ENCODE assay signal across 36 cellular contexts in the genomic region with DNA sequence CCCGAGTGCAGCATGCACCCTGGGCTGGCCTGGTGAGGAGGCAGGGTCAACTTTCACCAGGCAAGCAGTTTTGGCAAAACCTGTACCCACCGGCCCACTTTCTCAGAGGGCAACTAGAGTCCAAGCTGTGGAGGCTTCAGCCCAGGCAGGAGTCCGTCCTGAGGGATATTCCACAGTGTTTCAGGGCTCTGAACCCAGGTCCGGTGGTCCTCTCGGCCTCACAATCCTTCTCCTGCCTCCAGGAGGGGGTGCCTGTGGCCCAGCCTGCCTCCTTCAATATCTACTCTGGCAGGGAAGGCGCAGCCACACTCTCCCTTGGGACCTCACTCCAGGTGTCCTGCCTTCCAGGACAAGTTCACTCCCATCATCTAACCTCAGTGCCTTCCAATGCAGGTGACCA. TPM values are rescaled to one million over a fixed set of nuclear protein-coding genes. Genes with fewer than 3 reads are reported as not detected.
"Had no signal": no experiment of that assay in that cellular context is flagged by ENCODE, and none has a peak within 500 bp of the region (broad histone marks: within the 10 kb centered on the region; RNA-seq: fewer than 3 reads in every experiment).

No MANE protein-coding gene starts in this region.

- H3K36me3 ChIP-seq: adrenal gland, brain microvascular endothelial cell, breast epithelium, WERI-Rb-1 had no signal

- H3K9me3 ChIP-seq: adrenal gland, body of pancreas, breast epithelium had no signal

- H3K4me1 ChIP-seq: adrenal gland, breast epithelium had no signal

- H3K27me3 ChIP-seq: adrenal gland, body of pancreas, breast epithelium had no signal

- DNase-seq: activated CD4-positive, alpha-beta memory T cell treated with anti-CD3 and anti-CD28 coated beads, Interleukin-2, amount 10 ng/mL, durations not matched to agents 7 days and 5 days; activated CD4-positive, alpha-beta T cell treated with anti-CD3 and anti-CD28 coated beads for 1 hour; activated CD4-positive, alpha-beta T cell treated with anti-CD3 and anti-CD28 coated beads for 36 hours; activated CD4-positive, alpha-beta T cell treated with anti-CD3 and anti-CD28 coated beads for 48 hours; activated CD4-positive, alpha-beta T cell treated with anti-CD3 and anti-CD28 coated beads, Interleukin-2, amount 10 ng/mL, durations not matched to agents 7 days and 5 days; activated CD4-positive, alpha-beta T cell treated with anti-CD3 and anti-CD28 coated beads, Interleukin-2, amount 50 U/mL, for 48 hours; activated CD4-positive, CD25-positive, alpha-beta regulatory T cell; activated CD8-positive, alpha-beta memory T cell treated with anti-CD3 and anti-CD28 coated beads for 24 hours; activated CD8-positive, alpha-beta memory T cell treated with anti-CD3 and anti-CD28 coated beads, Interleukin-2, amount 10 ng/mL, durations not matched to agents 7 days and 5 days; activated CD8-positive, alpha-beta memory T cell treated with anti-CD3 and anti-CD28 coated beads, Interleukin-2, amount 50 U/mL, for 48 hours; activated CD8-positive, alpha-beta T cell treated with anti-CD3 and anti-CD28 coated beads, Interleukin-2, amount 10 ng/mL, durations not matched to agents 7 days and 5 days; activated gamma-delta T cell treated with Interleukin-2 at 50 U/mL for 16 hours; activated naive CD4-positive, alpha-beta T cell; activated naive CD4-positive, alpha-beta T cell treated with anti-CD3 and anti-CD28 coated beads for 36 hours; activated naive CD4-positive, alpha-beta T cell treated with anti-CD3 and anti-CD28 coated beads, Interleukin-2, amount 50 U/mL, for 16 hours; activated naive CD8-positive, alpha-beta T cell treated with anti-CD3 and anti-CD28 coated beads for 36 hours; activated T-cell treated with anti-CD3 and anti-CD28 coated beads, Interleukin-2, amount 50 U/mL, for 24 hours; activated T-cell treated with anti-CD3 and anti-CD28 coated beads, Interleukin-2, amount 50 U/mL, for 48 hours; adrenal gland; amniotic stem cell; aorta; body of pancreas; brain microvascular endothelial cell; central memory CD4-positive, alpha-beta T cell; T-cell; T-helper 2 cell; T-helper 9 cell; WERI-Rb-1 had no signal

- H3K9me3 Mint-ChIP-seq: activated CD4-positive, alpha-beta memory T cell treated with anti-CD3 and anti-CD28 coated beads, Interleukin-2, amount 10 ng/mL, durations not matched to agents 7 days and 5 days; activated CD4-positive, alpha-beta T cell treated with anti-CD3 and anti-CD28 coated beads, Interleukin-2, amount 10 ng/mL, durations not matched to agents 7 days and 5 days; activated naive CD4-positive, alpha-beta T cell treated with anti-CD3 and anti-CD28 coated beads for 36 hours; activated naive CD4-positive, alpha-beta T cell treated with anti-CD3 and anti-CD28 coated beads, Interleukin-2, amount 50 U/mL, for 72 hours; activated naive CD8-positive, alpha-beta T cell treated with anti-CD3 and anti-CD28 coated beads for 36 hours; activated T-cell treated with anti-CD3 and anti-CD28 coated beads, Interleukin-2, amount 50 U/mL, for 24 hours; T-cell; T-helper 1 cell treated with Interleukin-12 subunit alpha and Interleukin-12 subunit beta and Interleukin-4 antibody, amounts not matched to agents 30 μg/mL and 1 μg/mL, for 36 hours; T-helper 2 cell treated with Interferon-gamma antibody and Interleukin-4, amounts not matched to agents 5 μg/mL and 100 μg/mL, for 36 hours had no signal

- ATAC-seq: activated CD4-positive, alpha-beta T cell treated with anti-CD3 and anti-CD28 coated beads for 36 hours; activated CD4-positive, CD25-positive, alpha-beta regulatory T cell treated with anti-CD3 and anti-CD28 coated beads, Interleukin-2, amount 50 U/mL, for 24 hours; activated CD8-positive, alpha-beta memory T cell treated with anti-CD3 and anti-CD28 coated beads, Interleukin-2, amount 10 ng/mL, durations not matched to agents 7 days and 5 days; activated CD8-positive, alpha-beta T cell treated with anti-CD3 and anti-CD28 coated beads, Interleukin-2, amount 10 ng/mL, durations not matched to agents 7 days and 5 days; activated naive CD4-positive, alpha-beta T cell treated with anti-CD3 and anti-CD28 coated beads, Interleukin-2, amount 50 U/mL, for 72 hours; body of pancreas; T-cell; WTC11 had no signal

- H3K27me3 Mint-ChIP-seq: activated CD4-positive, alpha-beta T cell treated with anti-CD3 and anti-CD28 coated beads for 36 hours; activated naive CD8-positive, alpha-beta T cell treated with anti-CD3 and anti-CD28 coated beads for 36 hours; activated T-cell treated with anti-CD3 and anti-CD28 coated beads, Interleukin-2, amount 50 U/mL, for 24 hours had no signal

- H3K27ac Mint-ChIP-seq: activated CD4-positive, alpha-beta memory T cell treated with anti-CD3 and anti-CD28 coated beads, Interleukin-2, amount 10 ng/mL, durations not matched to agents 7 days and 5 days; activated CD4-positive, alpha-beta T cell treated with anti-CD3 and anti-CD28 coated beads for 36 hours; activated CD4-positive, alpha-beta T cell treated with anti-CD3 and anti-CD28 coated beads, Interleukin-2, amount 10 ng/mL, durations not matched to agents 7 days and 5 days; activated CD8-positive, alpha-beta memory T cell treated with anti-CD3 and anti-CD28 coated beads, Interleukin-2, amount 10 ng/mL, durations not matched to agents 7 days and 5 days; activated CD8-positive, alpha-beta T cell treated with anti-CD3 and anti-CD28 coated beads, Interleukin-2, amount 10 ng/mL, durations not matched to agents 7 days and 5 days; activated naive CD4-positive, alpha-beta T cell treated with anti-CD3 and anti-CD28 coated beads for 36 hours; activated naive CD4-positive, alpha-beta T cell treated with anti-CD3 and anti-CD28 coated beads, Interleukin-2, amount 50 U/mL, for 72 hours; activated naive CD8-positive, alpha-beta T cell treated with anti-CD3 and anti-CD28 coated beads for 36 hours; activated T-cell treated with anti-CD3 and anti-CD28 coated beads, Interleukin-2, amount 50 U/mL, for 24 hours; T-cell; T-helper 1 cell treated with Interleukin-12 subunit alpha and Interleukin-12 subunit beta and Interleukin-4 antibody, amounts not matched to agents 30 μg/mL and 1 μg/mL, for 36 hours; T-helper 2 cell treated with Interferon-gamma antibody and Interleukin-4, amounts not matched to agents 5 μg/mL and 100 μg/mL, for 36 hours; WTC11 had no signal

- H3K27ac ChIP-seq: adrenal gland, body of pancreas, brain microvascular endothelial cell, breast epithelium, WERI-Rb-1 had no signal

- H3K36me3 Mint-ChIP-seq: activated CD8-positive, alpha-beta memory T cell treated with anti-CD3 and anti-CD28 coated beads, Interleukin-2, amount 10 ng/mL, durations not matched to agents 7 days and 5 days; activated naive CD4-positive, alpha-beta T cell treated with anti-CD3 and anti-CD28 coated beads, Interleukin-2, amount 50 U/mL, for 72 hours; activated naive CD8-positive, alpha-beta T cell treated with anti-CD3 and anti-CD28 coated beads for 36 hours; T-cell had no signal

- H3K4me3 Mint-ChIP-seq: activated CD4-positive, alpha-beta memory T cell treated with anti-CD3 and anti-CD28 coated beads, Interleukin-2, amount 10 ng/mL, durations not matched to agents 7 days and 5 days; activated CD4-positive, alpha-beta T cell treated with anti-CD3 and anti-CD28 coated beads for 36 hours; activated CD4-positive, alpha-beta T cell treated with anti-CD3 and anti-CD28 coated beads, Interleukin-2, amount 10 ng/mL, durations not matched to agents 7 days and 5 days; activated CD8-positive, alpha-beta memory T cell treated with anti-CD3 and anti-CD28 coated beads, Interleukin-2, amount 10 ng/mL, durations not matched to agents 7 days and 5 days; activated CD8-positive, alpha-beta T cell treated with anti-CD3 and anti-CD28 coated beads, Interleukin-2, amount 10 ng/mL, durations not matched to agents 7 days and 5 days; activated naive CD4-positive, alpha-beta T cell treated with anti-CD3 and anti-CD28 coated beads for 36 hours; activated naive CD8-positive, alpha-beta T cell treated with anti-CD3 and anti-CD28 coated beads for 36 hours; activated T-cell treated with anti-CD3 and anti-CD28 coated beads, Interleukin-2, amount 50 U/mL, for 24 hours; T-cell; T-helper 1 cell treated with Interleukin-12 subunit alpha and Interleukin-12 subunit beta and Interleukin-4 antibody, amounts not matched to agents 30 μg/mL and 1 μg/mL, for 36 hours; T-helper 2 cell treated with Interferon-gamma antibody and Interleukin-4, amounts not matched to agents 5 μg/mL and 100 μg/mL, for 36 hours; WTC11 had no signal

- H3K4me3 ChIP-seq: adrenal gland, body of pancreas, breast epithelium had no signal

- H3K4me1 Mint-ChIP-seq: activated CD4-positive, alpha-beta T cell treated with anti-CD3 and anti-CD28 coated beads for 36 hours; activated naive CD8-positive, alpha-beta T cell treated with anti-CD3 and anti-CD28 coated beads for 36 hours; T-cell had no signal

RNA-seq across cellular contexts. Expression of gene PLA2G4E, which starts 3.9 kb away (rescaled TPM):
- total RNA-seq: activated CD4-positive, alpha-beta memory T cell treated with anti-CD3 and anti-CD28 coated beads, Interleukin-2, amount 10 ng/mL, durations not matched to agents 7 days and 5 days; activated CD4-positive, alpha-beta T cell treated with anti-CD3 and anti-CD28 coated beads for 36 hours; activated CD4-positive, alpha-beta T cell treated with anti-CD3 and anti-CD28 coated beads, Interleukin-2, amount 10 ng/mL, durations not matched to agents 7 days and 5 days; activated CD8-positive, alpha-beta T cell treated with anti-CD3 and anti-CD28 coated beads, Interleukin-2, amount 10 ng/mL, durations not matched to agents 7 days and 5 days; activated naive CD4-positive, alpha-beta T cell treated with anti-CD3 and anti-CD28 coated beads for 36 hours; activated naive CD4-positive, alpha-beta T cell treated with anti-CD3 and anti-CD28 coated beads, Interleukin-2, amount 50 U/mL, for 72 hours; activated naive CD8-positive, alpha-beta T cell treated with anti-CD3 and anti-CD28 coated beads for 36 hours; aorta; astrocyte; body of pancreas; breast epithelium; cerebellum; T-cell; WTC11 had no signal
- polyA plus RNA-seq: aorta had no signal
